1 cellular context compared by ENCODE assay signal in the genomic region with DNA sequence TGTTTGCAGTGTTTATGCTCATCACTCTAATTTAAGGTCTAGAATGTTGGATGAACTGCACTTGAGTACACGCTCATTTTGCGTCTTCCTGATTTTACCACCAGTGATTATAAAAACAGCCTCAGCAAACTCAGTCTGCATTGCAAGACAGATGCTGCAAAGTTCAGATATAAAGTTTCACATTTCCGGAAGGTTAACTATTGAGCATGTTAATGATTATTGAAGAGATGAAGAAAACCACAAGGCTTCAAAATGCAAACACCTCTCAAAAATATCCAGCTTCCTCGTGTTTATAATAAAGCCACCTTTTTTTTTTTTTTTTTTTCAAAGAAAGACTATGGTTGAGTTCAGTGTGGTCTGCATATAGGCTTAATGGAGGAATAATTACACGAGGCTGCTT.
TF ChIP-seq lines count a peak whose summit lies in the region.

No MANE protein-coding gene starts in this region.

TF ChIP-seq in HepG2, 621 proteins besides CTCF, POLR2A, EP300 and RAD21 (continued from another document and continues in another):
- TF ChIP-seq, protein P1, sequence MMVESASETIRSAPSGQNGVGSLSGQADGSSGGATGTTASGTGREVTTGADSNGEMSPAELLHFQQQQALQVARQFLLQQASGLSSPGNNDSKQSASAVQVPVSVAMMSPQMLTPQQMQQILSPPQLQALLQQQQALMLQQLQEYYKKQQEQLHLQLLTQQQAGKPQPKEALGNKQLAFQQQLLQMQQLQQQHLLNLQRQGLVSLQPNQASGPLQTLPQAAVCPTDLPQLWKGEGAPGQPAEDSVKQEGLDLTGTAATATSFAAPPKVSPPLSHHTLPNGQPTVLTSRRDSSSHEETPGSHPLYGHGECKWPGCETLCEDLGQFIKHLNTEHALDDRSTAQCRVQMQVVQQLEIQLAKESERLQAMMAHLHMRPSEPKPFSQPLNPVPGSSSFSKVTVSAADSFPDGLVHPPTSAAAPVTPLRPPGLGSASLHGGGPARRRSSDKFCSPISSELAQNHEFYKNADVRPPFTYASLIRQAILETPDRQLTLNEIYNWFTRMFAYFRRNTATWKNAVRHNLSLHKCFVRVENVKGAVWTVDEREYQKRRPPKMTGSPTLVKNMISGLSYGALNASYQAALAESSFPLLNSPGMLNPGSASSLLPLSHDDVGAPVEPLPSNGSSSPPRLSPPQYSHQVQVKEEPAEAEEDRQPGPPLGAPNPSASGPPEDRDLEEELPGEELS (CRISPR knock-in tag; IDR thresholded peaks at IDR 0.05), result peak; percentile 59; the same call in 1 of the 2 replicates
- TF ChIP-seq NCOA1 (CRISPR knock-in tag; IDR thresholded peaks at IDR 0.05), result no peak
- TF ChIP-seq RXRA (CRISPR knock-in tag; IDR thresholded peaks at IDR 0.05), result no peak
- peak; percentile 50 for TF ChIP-seq PPARG (CRISPR knock-in tag; conservative IDR thresholded peaks at IDR 0.05)
- no peak for TF ChIP-seq FOXK2 (IDR thresholded peaks at IDR 0.05)
- no peak for TF ChIP-seq ZSCAN25 (CRISPR knock-in tag; IDR thresholded peaks at IDR 0.05)
- peak; percentile 6; the same call in 1 of the 2 replicates for TF ChIP-seq FOXK1 (CRISPR knock-in tag; IDR thresholded peaks at IDR 0.05; ENCODE audit: borderline replicate concordance, low read depth)
- TF ChIP-seq MIXL1 (CRISPR knock-in tag; IDR thresholded peaks at IDR 0.05), result peak; percentile 23; the same call in 1 of the 2 replicates
- TF ChIP-seq ZSCAN29 (CRISPR knock-in tag; conservative IDR thresholded peaks at IDR 0.05), result no peak
- TF ChIP-seq, protein P2, sequence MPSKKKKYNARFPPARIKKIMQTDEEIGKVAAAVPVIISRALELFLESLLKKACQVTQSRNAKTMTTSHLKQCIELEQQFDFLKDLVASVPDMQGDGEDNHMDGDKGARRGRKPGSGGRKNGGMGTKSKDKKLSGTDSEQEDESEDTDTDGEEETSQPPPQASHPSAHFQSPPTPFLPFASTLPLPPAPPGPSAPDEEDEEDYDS (CRISPR knock-in tag; IDR thresholded peaks at IDR 0.05), result 0 out of 2 replicates have a peak, but pooled peaks have one; percentile 9
- TF ChIP-seq, protein P3, sequence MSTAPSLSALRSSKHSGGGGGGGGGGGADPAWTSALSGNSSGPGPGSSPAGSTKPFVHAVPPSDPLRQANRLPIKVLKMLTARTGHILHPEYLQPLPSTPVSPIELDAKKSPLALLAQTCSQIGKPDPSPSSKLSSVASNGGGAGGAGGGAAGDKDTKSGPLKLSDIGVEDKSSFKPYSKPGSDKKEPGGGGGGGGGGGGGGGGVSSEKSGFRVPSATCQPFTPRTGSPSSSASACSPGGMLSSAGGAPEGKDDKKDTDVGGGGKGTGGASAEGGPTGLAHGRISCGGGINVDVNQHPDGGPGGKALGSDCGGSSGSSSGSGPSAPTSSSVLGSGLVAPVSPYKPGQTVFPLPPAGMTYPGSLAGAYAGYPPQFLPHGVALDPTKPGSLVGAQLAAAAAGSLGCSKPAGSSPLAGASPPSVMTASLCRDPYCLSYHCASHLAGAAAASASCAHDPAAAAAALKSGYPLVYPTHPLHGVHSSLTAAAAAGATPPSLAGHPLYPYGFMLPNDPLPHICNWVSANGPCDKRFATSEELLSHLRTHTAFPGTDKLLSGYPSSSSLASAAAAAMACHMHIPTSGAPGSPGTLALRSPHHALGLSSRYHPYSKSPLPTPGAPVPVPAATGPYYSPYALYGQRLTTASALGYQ (CRISPR knock-in tag; IDR thresholded peaks at IDR 0.05), result 0 out of 2 replicates have a peak, but pooled peaks have one; percentile 18
- TF ChIP-seq ZNF879 (CRISPR knock-in tag; IDR thresholded peaks at IDR 0.05), result no peak
- TF ChIP-seq POLR2G (IDR thresholded peaks at IDR 0.05; ENCODE audit: low read depth, low read length), result 0 out of 2 replicates have a peak, but pooled peaks have one; percentile 22
- TF ChIP-seq, protein P4, sequence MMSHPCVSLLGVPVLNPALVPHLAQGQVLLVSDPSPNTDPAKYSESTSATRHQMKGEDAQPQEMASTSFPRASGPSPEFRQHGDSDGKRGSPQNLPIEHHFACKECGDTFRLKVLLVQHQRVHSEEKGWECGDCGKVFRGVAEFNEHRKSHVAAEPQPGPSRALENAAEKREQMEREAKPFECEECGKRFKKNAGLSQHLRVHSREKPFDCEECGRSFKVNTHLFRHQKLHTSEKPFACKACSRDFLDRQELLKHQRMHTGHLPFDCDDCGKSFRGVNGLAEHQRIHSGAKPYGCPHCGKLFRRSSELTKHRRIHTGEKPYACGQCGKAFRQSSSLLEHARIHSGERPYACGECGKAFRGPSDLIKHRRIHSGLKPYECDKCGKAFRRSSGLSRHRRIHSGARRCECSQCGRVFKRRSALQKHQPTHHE (CRISPR knock-in tag; IDR thresholded peaks at IDR 0.05; ENCODE audit: borderline replicate concordance), result no peak
- TF ChIP-seq, protein P5, sequence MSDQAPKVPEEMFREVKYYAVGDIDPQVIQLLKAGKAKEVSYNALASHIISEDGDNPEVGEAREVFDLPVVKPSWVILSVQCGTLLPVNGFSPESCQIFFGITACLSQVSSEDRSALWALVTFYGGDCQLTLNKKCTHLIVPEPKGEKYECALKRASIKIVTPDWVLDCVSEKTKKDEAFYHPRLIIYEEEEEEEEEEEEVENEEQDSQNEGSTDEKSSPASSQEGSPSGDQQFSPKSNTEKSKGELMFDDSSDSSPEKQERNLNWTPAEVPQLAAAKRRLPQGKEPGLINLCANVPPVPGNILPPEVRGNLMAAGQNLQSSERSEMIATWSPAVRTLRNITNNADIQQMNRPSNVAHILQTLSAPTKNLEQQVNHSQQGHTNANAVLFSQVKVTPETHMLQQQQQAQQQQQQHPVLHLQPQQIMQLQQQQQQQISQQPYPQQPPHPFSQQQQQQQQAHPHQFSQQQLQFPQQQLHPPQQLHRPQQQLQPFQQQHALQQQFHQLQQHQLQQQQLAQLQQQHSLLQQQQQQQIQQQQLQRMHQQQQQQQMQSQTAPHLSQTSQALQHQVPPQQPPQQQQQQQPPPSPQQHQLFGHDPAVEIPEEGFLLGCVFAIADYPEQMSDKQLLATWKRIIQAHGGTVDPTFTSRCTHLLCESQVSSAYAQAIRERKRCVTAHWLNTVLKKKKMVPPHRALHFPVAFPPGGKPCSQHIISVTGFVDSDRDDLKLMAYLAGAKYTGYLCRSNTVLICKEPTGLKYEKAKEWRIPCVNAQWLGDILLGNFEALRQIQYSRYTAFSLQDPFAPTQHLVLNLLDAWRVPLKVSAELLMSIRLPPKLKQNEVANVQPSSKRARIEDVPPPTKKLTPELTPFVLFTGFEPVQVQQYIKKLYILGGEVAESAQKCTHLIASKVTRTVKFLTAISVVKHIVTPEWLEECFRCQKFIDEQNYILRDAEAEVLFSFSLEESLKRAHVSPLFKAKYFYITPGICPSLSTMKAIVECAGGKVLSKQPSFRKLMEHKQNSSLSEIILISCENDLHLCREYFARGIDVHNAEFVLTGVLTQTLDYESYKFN (CRISPR knock-in tag; conservative IDR thresholded peaks at IDR 0.05), result peak; percentile 70; the same call in 1 of the 2 replicates
- peak; percentile 4; the same call in 1 of the 2 replicates for TF ChIP-seq TCF7 (IDR thresholded peaks at IDR 0.05; ENCODE audit: low read depth)
- TF ChIP-seq, protein P6, sequence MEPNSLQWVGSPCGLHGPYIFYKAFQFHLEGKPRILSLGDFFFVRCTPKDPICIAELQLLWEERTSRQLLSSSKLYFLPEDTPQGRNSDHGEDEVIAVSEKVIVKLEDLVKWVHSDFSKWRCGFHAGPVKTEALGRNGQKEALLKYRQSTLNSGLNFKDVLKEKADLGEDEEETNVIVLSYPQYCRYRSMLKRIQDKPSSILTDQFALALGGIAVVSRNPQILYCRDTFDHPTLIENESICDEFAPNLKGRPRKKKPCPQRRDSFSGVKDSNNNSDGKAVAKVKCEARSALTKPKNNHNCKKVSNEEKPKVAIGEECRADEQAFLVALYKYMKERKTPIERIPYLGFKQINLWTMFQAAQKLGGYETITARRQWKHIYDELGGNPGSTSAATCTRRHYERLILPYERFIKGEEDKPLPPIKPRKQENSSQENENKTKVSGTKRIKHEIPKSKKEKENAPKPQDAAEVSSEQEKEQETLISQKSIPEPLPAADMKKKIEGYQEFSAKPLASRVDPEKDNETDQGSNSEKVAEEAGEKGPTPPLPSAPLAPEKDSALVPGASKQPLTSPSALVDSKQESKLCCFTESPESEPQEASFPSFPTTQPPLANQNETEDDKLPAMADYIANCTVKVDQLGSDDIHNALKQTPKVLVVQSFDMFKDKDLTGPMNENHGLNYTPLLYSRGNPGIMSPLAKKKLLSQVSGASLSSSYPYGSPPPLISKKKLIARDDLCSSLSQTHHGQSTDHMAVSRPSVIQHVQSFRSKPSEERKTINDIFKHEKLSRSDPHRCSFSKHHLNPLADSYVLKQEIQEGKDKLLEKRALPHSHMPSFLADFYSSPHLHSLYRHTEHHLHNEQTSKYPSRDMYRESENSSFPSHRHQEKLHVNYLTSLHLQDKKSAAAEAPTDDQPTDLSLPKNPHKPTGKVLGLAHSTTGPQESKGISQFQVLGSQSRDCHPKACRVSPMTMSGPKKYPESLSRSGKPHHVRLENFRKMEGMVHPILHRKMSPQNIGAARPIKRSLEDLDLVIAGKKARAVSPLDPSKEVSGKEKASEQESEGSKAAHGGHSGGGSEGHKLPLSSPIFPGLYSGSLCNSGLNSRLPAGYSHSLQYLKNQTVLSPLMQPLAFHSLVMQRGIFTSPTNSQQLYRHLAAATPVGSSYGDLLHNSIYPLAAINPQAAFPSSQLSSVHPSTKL (CRISPR knock-in tag; IDR thresholded peaks at IDR 0.05), result peak; percentile 65
- TF ChIP-seq SOX13 (IDR thresholded peaks at IDR 0.05), result no peak
- TF ChIP-seq SOX13 (CRISPR knock-in tag; conservative IDR thresholded peaks at IDR 0.05 in 1 of 2, IDR thresholded peaks at IDR 0.05 in 1 of 2), result peak in 1 of 2 experiments; percentile 54; a peak in 1 of 4 replicates
- TF ChIP-seq NR2F6 (IDR thresholded peaks at IDR 0.05), result peak; percentile 41
- peak; percentile 37; the same call in 1 of the 2 replicates for TF ChIP-seq NR2F6 (CRISPR knock-in tag; IDR thresholded peaks at IDR 0.05)
- TF ChIP-seq, protein P7, sequence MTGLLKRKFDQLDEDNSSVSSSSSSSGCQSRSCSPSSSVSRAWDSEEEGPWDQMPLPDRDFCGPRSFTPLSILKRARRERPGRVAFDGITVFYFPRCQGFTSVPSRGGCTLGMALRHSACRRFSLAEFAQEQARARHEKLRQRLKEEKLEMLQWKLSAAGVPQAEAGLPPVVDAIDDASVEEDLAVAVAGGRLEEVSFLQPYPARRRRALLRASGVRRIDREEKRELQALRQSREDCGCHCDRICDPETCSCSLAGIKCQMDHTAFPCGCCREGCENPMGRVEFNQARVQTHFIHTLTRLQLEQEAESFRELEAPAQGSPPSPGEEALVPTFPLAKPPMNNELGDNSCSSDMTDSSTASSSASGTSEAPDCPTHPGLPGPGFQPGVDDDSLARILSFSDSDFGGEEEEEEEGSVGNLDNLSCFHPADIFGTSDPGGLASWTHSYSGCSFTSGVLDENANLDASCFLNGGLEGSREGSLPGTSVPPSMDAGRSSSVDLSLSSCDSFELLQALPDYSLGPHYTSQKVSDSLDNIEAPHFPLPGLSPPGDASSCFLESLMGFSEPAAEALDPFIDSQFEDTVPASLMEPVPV (CRISPR knock-in tag; IDR thresholded peaks at IDR 0.05), result no peak
- TF ChIP-seq GATAD2A (CRISPR knock-in tag; IDR thresholded peaks at IDR 0.05), result peak; percentile 69
- peak; percentile 97 for TF ChIP-seq SIX1 (CRISPR knock-in tag; IDR thresholded peaks at IDR 0.05; ENCODE audit: borderline replicate concordance)
- TF ChIP-seq ZNF564 (CRISPR knock-in tag; IDR thresholded peaks at IDR 0.05), result no peak
- TF ChIP-seq ISL2 (CRISPR knock-in tag; IDR thresholded peaks at IDR 0.05), result peak; percentile 45; the same call in 1 of the 2 replicates
- no peak for TF ChIP-seq GABPA (IDR thresholded peaks at IDR 0.05; ENCODE audit: low read depth, low read length)
- TF ChIP-seq GABPA (CRISPR knock-in tag; IDR thresholded peaks at IDR 0.05; ENCODE audit: low read depth), result peak; percentile 29; the same call in 1 of the 2 replicates
- no peak for TF ChIP-seq ZNF678 (CRISPR knock-in tag; IDR thresholded peaks at IDR 0.05)
- TF ChIP-seq NCOA2 (CRISPR knock-in tag; IDR thresholded peaks at IDR 0.05), result peak; percentile 80
- TF ChIP-seq ZNF44 (CRISPR knock-in tag; IDR thresholded peaks at IDR 0.05), result no peak
- peak; percentile 86 for TF ChIP-seq MED1 (CRISPR knock-in tag; IDR thresholded peaks at IDR 0.05)
- TF ChIP-seq KMT2B (CRISPR knock-in tag; IDR thresholded peaks at IDR 0.05), result no peak
- TF ChIP-seq CREM (IDR thresholded peaks at IDR 0.05), result peak; percentile 65
- no peak for TF ChIP-seq CREM (CRISPR knock-in tag; IDR thresholded peaks at IDR 0.05)
- TF ChIP-seq, protein P8, sequence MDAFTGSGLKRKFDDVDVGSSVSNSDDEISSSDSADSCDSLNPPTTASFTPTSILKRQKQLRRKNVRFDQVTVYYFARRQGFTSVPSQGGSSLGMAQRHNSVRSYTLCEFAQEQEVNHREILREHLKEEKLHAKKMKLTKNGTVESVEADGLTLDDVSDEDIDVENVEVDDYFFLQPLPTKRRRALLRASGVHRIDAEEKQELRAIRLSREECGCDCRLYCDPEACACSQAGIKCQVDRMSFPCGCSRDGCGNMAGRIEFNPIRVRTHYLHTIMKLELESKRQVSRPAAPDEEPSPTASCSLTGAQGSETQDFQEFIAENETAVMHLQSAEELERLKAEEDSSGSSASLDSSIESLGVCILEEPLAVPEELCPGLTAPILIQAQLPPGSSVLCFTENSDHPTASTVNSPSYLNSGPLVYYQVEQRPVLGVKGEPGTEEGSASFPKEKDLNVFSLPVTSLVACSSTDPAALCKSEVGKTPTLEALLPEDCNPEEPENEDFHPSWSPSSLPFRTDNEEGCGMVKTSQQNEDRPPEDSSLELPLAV (CRISPR knock-in tag; conservative IDR thresholded peaks at IDR 0.05; ENCODE audit: low read depth), result no peak
- TF ChIP-seq MZF1 (CRISPR knock-in tag; IDR thresholded peaks at IDR 0.05; ENCODE audit: borderline replicate concordance), result no peak
- TF ChIP-seq, protein P9, sequence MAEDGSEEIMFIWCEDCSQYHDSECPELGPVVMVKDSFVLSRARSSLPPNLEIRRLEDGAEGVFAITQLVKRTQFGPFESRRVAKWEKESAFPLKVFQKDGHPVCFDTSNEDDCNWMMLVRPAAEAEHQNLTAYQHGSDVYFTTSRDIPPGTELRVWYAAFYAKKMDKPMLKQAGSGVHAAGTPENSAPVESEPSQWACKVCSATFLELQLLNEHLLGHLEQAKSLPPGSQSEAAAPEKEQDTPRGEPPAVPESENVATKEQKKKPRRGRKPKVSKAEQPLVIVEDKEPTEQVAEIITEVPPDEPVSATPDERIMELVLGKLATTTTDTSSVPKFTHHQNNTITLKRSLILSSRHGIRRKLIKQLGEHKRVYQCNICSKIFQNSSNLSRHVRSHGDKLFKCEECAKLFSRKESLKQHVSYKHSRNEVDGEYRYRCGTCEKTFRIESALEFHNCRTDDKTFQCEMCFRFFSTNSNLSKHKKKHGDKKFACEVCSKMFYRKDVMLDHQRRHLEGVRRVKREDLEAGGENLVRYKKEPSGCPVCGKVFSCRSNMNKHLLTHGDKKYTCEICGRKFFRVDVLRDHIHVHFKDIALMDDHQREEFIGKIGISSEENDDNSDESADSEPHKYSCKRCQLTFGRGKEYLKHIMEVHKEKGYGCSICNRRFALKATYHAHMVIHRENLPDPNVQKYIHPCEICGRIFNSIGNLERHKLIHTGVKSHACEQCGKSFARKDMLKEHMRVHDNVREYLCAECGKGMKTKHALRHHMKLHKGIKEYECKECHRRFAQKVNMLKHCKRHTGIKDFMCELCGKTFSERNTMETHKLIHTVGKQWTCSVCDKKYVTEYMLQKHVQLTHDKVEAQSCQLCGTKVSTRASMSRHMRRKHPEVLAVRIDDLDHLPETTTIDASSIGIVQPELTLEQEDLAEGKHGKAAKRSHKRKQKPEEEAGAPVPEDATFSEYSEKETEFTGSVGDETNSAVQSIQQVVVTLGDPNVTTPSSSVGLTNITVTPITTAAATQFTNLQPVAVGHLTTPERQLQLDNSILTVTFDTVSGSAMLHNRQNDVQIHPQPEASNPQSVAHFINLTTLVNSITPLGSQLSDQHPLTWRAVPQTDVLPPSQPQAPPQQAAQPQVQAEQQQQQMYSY (CRISPR knock-in tag; IDR thresholded peaks at IDR 0.05), result no peak
